ENCODE assay signal across 20 cellular contexts in genomic region chr1:192442736-192443135, GRCh38.
"Had no signal": no experiment of that assay in that cellular context is flagged by ENCODE, and none has a peak within 500 bp of the region (broad histone marks: within the 10 kb centered on the region; RNA-seq: fewer than 3 reads in every experiment).

No MANE protein-coding gene starts in this region.

- H3K4me1 ChIP-seq: left lung, prostate gland had no signal

- DNase-seq: activated CD4-positive, alpha-beta memory T cell treated with anti-CD3 and anti-CD28 coated beads, Interleukin-2, amount 10 ng/mL, durations not matched to agents 7 days and 5 days; activated CD4-positive, alpha-beta T cell treated with anti-CD3 and anti-CD28 coated beads, Interleukin-2, amount 10 ng/mL, durations not matched to agents 24 days and 14 days; activated effector memory CD4-positive, alpha-beta T cell treated with Interleukin-2 at 50 U/mL for 16 hours; activated naive CD4-positive, alpha-beta T cell treated with anti-CD3 and anti-CD28 coated beads for 36 hours; activated naive CD8-positive, alpha-beta T cell treated with anti-CD3 and anti-CD28 coated beads, Interleukin-2, amount 10 ng/mL, durations not matched to agents 7 days and 5 days; activated T-cell treated with anti-CD3 and anti-CD28 coated beads, Interleukin-2, amount 50 U/mL, for 72 hours; amygdala; dermis blood vessel endothelial cell; effector CD8-positive, alpha-beta T cell; kidney glomerular epithelial cell; natural killer cell; ovary; stimulated activated CD4-positive, alpha-beta T cell treated with anti-CD3 and anti-CD28 coated beads, Interleukin-12 subunit alpha, Interleukin-12 subunit beta, amount 100 ng/mL, for 4 hours; stimulated activated CD4-positive, alpha-beta T cell treated with anti-CD3 and anti-CD28 coated beads, Interleukin-4, amount 100 ng/mL, for 4 hours; stimulated activated naive CD8-positive, alpha-beta T cell treated with anti-CD3 and anti-CD28 coated beads, Interleukin-15, Interleukin-2, amounts not matched to agents 100 U/mL and 50 U/mL, for 24 hours; upper lobe of left lung had no signal

- H3K27me3 ChIP-seq: left lung, ovary, upper lobe of left lung had no signal

- H3K4me3 ChIP-seq: left lung, ovary, prostate gland, upper lobe of left lung had no signal

- H3K9me3 ChIP-seq: left lung, ovary, prostate gland, upper lobe of left lung had no signal

- H3K27ac ChIP-seq: left lung, ovary, prostate gland, upper lobe of left lung, VCaP had no signal

- ATAC-seq: activated CD4-positive, CD25-positive, alpha-beta regulatory T cell treated with anti-CD3 and anti-CD28 coated beads, Interleukin-2, amount 50 U/mL, for 24 hours; left lung; natural killer cell; stimulated activated naive CD8-positive, alpha-beta T cell treated with anti-CD3 and anti-CD28 coated beads, Interleukin-15, Interleukin-2, amounts not matched to agents 100 U/mL and 50 U/mL, for 24 hours had no signal

- H3K36me3 ChIP-seq: left lung, ovary, prostate gland, upper lobe of left lung had no signal
